In the genomic region with DNA sequence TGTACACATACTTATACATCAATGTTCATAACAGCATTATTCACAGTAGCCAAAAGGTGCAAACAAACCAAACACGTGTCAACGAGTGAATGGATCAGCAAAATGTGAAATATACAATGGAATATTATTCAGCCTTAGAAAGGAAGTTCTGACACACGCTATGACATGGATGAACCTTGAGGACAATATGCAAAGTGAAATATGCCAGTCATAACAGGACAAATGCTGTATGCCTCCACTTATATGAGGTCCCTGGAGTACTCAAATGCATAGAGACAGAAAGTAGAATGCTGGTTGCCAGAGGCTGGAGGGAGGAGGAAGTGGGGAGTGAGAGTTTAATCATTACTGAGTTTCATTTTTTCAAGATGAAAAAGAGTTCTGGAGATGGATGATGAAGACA, we compare ENCODE assay signal across 9 cellular contexts. TPM values are rescaled to one million over a fixed set of nuclear protein-coding genes. Genes with fewer than 3 reads are reported as not detected.
DNase-seq lines count a peak whose midpoint lies in the region; ATAC-seq and TF ChIP-seq lines count a peak whose summit lies in the region.
"Had no signal": no experiment of that assay in that cellular context is flagged by ENCODE, and none has a peak within 500 bp of the region (broad histone marks: within the 10 kb centered on the region; RNA-seq: fewer than 3 reads in every experiment).

No MANE protein-coding gene starts in this region.

- H3K4me3 Mint-ChIP-seq in activated CD4-positive, alpha-beta memory T cell treated with anti-CD3 and anti-CD28 coated beads for 36 hours: no peak overlapping the region
- no peak overlapping the region for H3K4me3 Mint-ChIP-seq in Calu3 (ENCODE audit: low read depth, unreplicated experiment)

- ATAC-seq in GM19397 (IDR thresholded peaks at IDR 0.05; ENCODE audit: unreplicated experiment): peak; percentile 82
- peak; percentile 93 for ATAC-seq in HG03039 (IDR thresholded peaks at IDR 0.05; ENCODE audit: unreplicated experiment)

- TF ChIP-seq CTCF in GM12865 (IDR thresholded peaks at IDR 0.05; ENCODE audit: insufficient read depth, low read depth, low read length, missing control alignments) (no peak), Calu3 (IDR thresholded peaks at IDR 0.05; ENCODE audit: unreplicated experiment) (no peak)

- CTCF ChIA-PET in activated CD4-positive, alpha-beta memory T cell treated with anti-CD3 and anti-CD28 coated beads for 36 hours (lab: Charles Lee): interaction anchor here (0.8 to 1.0 kb wide), 3 partner anchors 10 to 251 kb away, joined by 3 to 4 read pairs (median 3); no protein-coding TSS in a partner anchor
- CTCF ChIA-PET in Calu3 (lab: Charles Lee): no interaction called here

- intact Hi-C loops in activated CD4-positive, alpha-beta memory T cell treated with anti-CD3 and anti-CD28 coated beads for 36 hours (cut with micrococcal nuclease): loop anchor here (1.0 kb wide), 11 partner anchors 10 to 892 kb away; a partner anchor contains a TSS
- intact Hi-C loops in Calu3 (cut with micrococcal nuclease; ENCODE audit: unreplicated experiment): no loop called here

- DNase-seq in GM12865 (ENCODE audit: low read depth): peak; percentile 90
- DNase-seq in activated CD4-positive, alpha-beta memory T cell treated with anti-CD3 and anti-CD28 coated beads for 36 hours: peak; percentile 69
- DNase-seq in Calu3: no peak
- no peak for DNase-seq in DMS79 treated with DMSO at 0.1 percent for 48 hours (lab: John Stamatoyannopoulos, UW)
- no peak for DNase-seq in inferior parietal cortex (ENCODE audit: extremely low spot score)
- DNase-seq in NCI-H146 (lab: John Stamatoyannopoulos, UW): no peak
- DNase-seq: occipital lobe had no signal

- peak overlapping the region; percentile 92 for H3K27ac Mint-ChIP-seq in activated CD4-positive, alpha-beta memory T cell treated with anti-CD3 and anti-CD28 coated beads for 36 hours
- H3K27ac Mint-ChIP-seq in Calu3 (ENCODE audit: unreplicated experiment): no peak overlapping the region

- peaks cover 6% of the 10 kb centered on the region for H3K9me3 Mint-ChIP-seq in activated CD4-positive, alpha-beta memory T cell treated with anti-CD3 and anti-CD28 coated beads for 36 hours
- no peaks in the 10 kb centered on the region for H3K9me3 Mint-ChIP-seq in Calu3 (ENCODE audit: low read depth, unreplicated experiment)

- no TSS peak for BruUV-seq in Calu3 (replicated peaks; lab: Mats Ljungman, UMichigan)

- H3K4me3 ChIP-seq in GM12865 (ENCODE audit: low read depth, low read length): no peak overlapping the region

- peaks cover 2% of the 10 kb centered on the region for H3K27me3 Mint-ChIP-seq in activated CD4-positive, alpha-beta memory T cell treated with anti-CD3 and anti-CD28 coated beads for 36 hours
- H3K27me3 Mint-ChIP-seq in Calu3 (ENCODE audit: unreplicated experiment): peaks cover 4% of the 10 kb centered on the region

- peaks cover 37% of the 10 kb centered on the region for H3K4me1 Mint-ChIP-seq in activated CD4-positive, alpha-beta memory T cell treated with anti-CD3 and anti-CD28 coated beads for 36 hours (ENCODE audit: low read depth)
- H3K4me1 Mint-ChIP-seq in Calu3 (ENCODE audit: low read depth, unreplicated experiment): peaks cover 9% of the 10 kb centered on the region

- POLR2A ChIA-PET in activated CD4-positive, alpha-beta memory T cell treated with anti-CD3 and anti-CD28 coated beads for 36 hours (lab: Charles Lee): interaction anchor here (1.3 to 2.9 kb wide), 5 partner anchors 43 to 533 kb away, joined by 3 to 8 read pairs (median 7); a partner anchor contains a TSS

- H3K36me3 Mint-ChIP-seq in activated CD4-positive, alpha-beta memory T cell treated with anti-CD3 and anti-CD28 coated beads for 36 hours: no peaks in the 10 kb centered on the region
- H3K36me3 Mint-ChIP-seq in Calu3 (ENCODE audit: insufficient read depth, unreplicated experiment): no peaks in the 10 kb centered on the region

RNA-seq across cellular contexts. Expression of a gene that starts 37.8 kb away (rescaled TPM):
- 10 to 100 TPM; 73.5 to 75.5 TPM for total RNA-seq in activated CD4-positive, alpha-beta memory T cell treated with anti-CD3 and anti-CD28 coated beads for 36 hours
- 109 and 127 TPM in 2 replicates for total RNA-seq in Calu3 (2022)

RNA-seq across cellular contexts. Expression of a gene that starts 40.3 kb away (rescaled TPM):
- total RNA-seq in activated CD4-positive, alpha-beta memory T cell treated with anti-CD3 and anti-CD28 coated beads for 36 hours: not detected
- not detected in 2 replicates for total RNA-seq in Calu3 (2022)
- total RNA-seq: occipital lobe had no signal

Comparison
In these comparisons a context has a peak if more than half of its experiments do, and no peak if none do; other contexts are left out.
1. DNase-seq: peak in GM12865 (single experiment) and activated CD4-positive, alpha-beta memory T cell treated with anti-CD3 and anti-CD28 coated beads for 36 hours (single experiment); none in Calu3 (single experiment), DMS79 treated with DMSO at 0.1 percent for 48 hours (single experiment), inferior parietal cortex (single experiment) and NCI-H146 (single experiment).